Comparison of ENCODE assay signal across 12 cellular contexts in genomic region chr14:24479999-24480398, GRCh38. TPM values are rescaled to one million over a fixed set of nuclear protein-coding genes. Genes with fewer than 3 reads are reported as not detected.
A peak's percentile ranks its signal among the peaks of the same experiment; 100 is the strongest.
DNase-seq lines count a peak whose midpoint lies in the region; ATAC-seq and TF ChIP-seq lines count a peak whose summit lies in the region.
"Not testable (repeated sequence)": the region's sequence is repeated elsewhere in the genome, so short reads cannot be mapped to it uniquely, and the experiment has no call there.
"Had no signal": no experiment of that assay in that cellular context is flagged by ENCODE, and none has a peak within 500 bp of the region (broad histone marks: within the 10 kb centered on the region; RNA-seq: fewer than 3 reads in every experiment).

No MANE protein-coding gene starts in this region.

- peaks cover 31% of the 10 kb centered on the region for H3K9me3 Mint-ChIP-seq in GM23338
- peaks cover 22% of the 10 kb centered on the region for H3K9me3 Mint-ChIP-seq in WTC11

- H2BK15ac ChIP-seq in mesendoderm (replicated peaks; ENCODE audit: low read depth), result not testable (repeated sequence)

- H3K4me3 ChIP-seq in GM23338; HAP-1; mesendoderm (ENCODE audit: low read length): not testable (repeated sequence)

- not testable (repeated sequence) for H3K4me3 Mint-ChIP-seq in GM23338
- H3K4me3 Mint-ChIP-seq in WTC11, result peak overlapping the region; percentile 18; the same call in 1 of the 2 replicates

- not testable (repeated sequence) for H3K27ac ChIP-seq in GM23338 (ENCODE audit: low read depth); mesendoderm (ENCODE audit: low read depth, low read length)

- H3K27me3 Mint-ChIP-seq in GM23338 (ENCODE audit: insufficient read depth, low read depth, poor library complexity); WTC11 (ENCODE audit: low read depth): not testable (repeated sequence)

- not testable (repeated sequence) for H4K20me1 ChIP-seq in GM23338 (replicated peaks; ENCODE audit: insufficient read depth)

- peaks cover 17% of the 10 kb centered on the region for H3K9me2 ChIP-seq in GM23338 (ENCODE audit: insufficient read depth)

- not testable (repeated sequence) for H3K27me3 ChIP-seq in GM23338 (ENCODE audit: insufficient read depth); HAP-1 (ENCODE audit: low read depth); mesendoderm (ENCODE audit: insufficient read depth, low read length, poor library complexity)

- H3K4me1 Mint-ChIP-seq in GM23338, result peaks cover 10% of the 10 kb centered on the region
- peaks cover 28% of the 10 kb centered on the region for H3K4me1 Mint-ChIP-seq in WTC11

- H3K4me1 ChIP-seq in GM23338 (ENCODE audit: insufficient read depth); HAP-1; mesendoderm (ENCODE audit: control insufficient read depth, low read depth, low read length): not testable (repeated sequence)

- H3K4ac ChIP-seq in mesendoderm (ENCODE audit: low read depth, low read length), result not testable (repeated sequence)

- not testable (repeated sequence) for H2BK120ac ChIP-seq in mesendoderm (ENCODE audit: low read depth, low read length)

- DNase-seq in GM23338 (ENCODE audit: low spot score) (peak; percentile 28), HAP-1 (ENCODE audit: low spot score in 2 of 2) (peak; percentile 57 to 60), NCI-H69 (lab: John Stamatoyannopoulos, UW) (peak; percentile 6), mesendoderm (peak; percentile 16)
- not testable (repeated sequence) for DNase-seq in WTC11 (ENCODE audit: low spot score)

- not testable (repeated sequence) for H3K9me3 ChIP-seq in HAP-1

- not testable (repeated sequence) for H3K27ac Mint-ChIP-seq in GM23338
- peak overlapping the region; percentile 7 for H3K27ac Mint-ChIP-seq in WTC11

- whole genome bisulfite sequencing in mesendoderm (ENCODE audit: extremely low coverage, insufficient coverage, low lambda C conversion rate), result no CpG with 5 or more reads among the region's 1 CpG

- TF ChIP-seq CTCF in GM23338 (conservative IDR thresholded peaks at IDR 0.05; ENCODE audit: low read depth in 2 of 2); WTC11 (IDR thresholded peaks at IDR 0.05): not testable (repeated sequence)

- POLR2A ChIA-PET in WTC11 (lab: Charles Lee), result not testable (repeated sequence)

- H3F3A ChIP-seq in GM23338 (replicated peaks; ENCODE audit: low read depth), result not testable (repeated sequence)

- H3K9ac ChIP-seq in mesendoderm (ENCODE audit: low read length), result not testable (repeated sequence)

- H2BK5ac ChIP-seq in mesendoderm (ENCODE audit: low read length), result not testable (repeated sequence)

- in situ Hi-C loops in HAP-1 (cut with MboI; ENCODE audit: low sequenced_read_pairs), result not testable (repeated sequence)

- not testable (repeated sequence) for H3K23ac ChIP-seq in mesendoderm (ENCODE audit: low read length)

- H3K4me2 ChIP-seq in GM23338, result peak overlapping the region; percentile 57
- H3K4me2 ChIP-seq in mesendoderm (ENCODE audit: low read length), result not testable (repeated sequence)

- not testable (repeated sequence) for H2AK5ac ChIP-seq in mesendoderm (ENCODE audit: low read length)

- H3K79me1 ChIP-seq in mesendoderm (ENCODE audit: low read length), result not testable (repeated sequence)

- H3K18ac ChIP-seq in mesendoderm (ENCODE audit: low read length), result not testable (repeated sequence)

- ATAC-seq in GM23338, WTC11: not testable (repeated sequence)

- H2AFZ ChIP-seq in GM23338, result not testable (repeated sequence)

- H4K8ac ChIP-seq in mesendoderm (ENCODE audit: low read depth, low read length), result not testable (repeated sequence)

- peaks cover 26% of the 10 kb centered on the region for H3K36me3 Mint-ChIP-seq in GM23338 (ENCODE audit: low read depth)
- not testable (repeated sequence) for H3K36me3 Mint-ChIP-seq in WTC11

- H4K5ac ChIP-seq in mesendoderm (ENCODE audit: low read length), result not testable (repeated sequence)

- not testable (repeated sequence) for H3K79me2 ChIP-seq in GM23338 (replicated peaks; ENCODE audit: insufficient read depth); mesendoderm (ENCODE audit: control insufficient read depth, insufficient read depth, low read length)

- CTCF ChIA-PET in WTC11 (lab: Charles Lee), result not testable (repeated sequence)

- not testable (repeated sequence) for H3K56ac ChIP-seq in mesendoderm (ENCODE audit: low read length)

- H3K36me3 ChIP-seq in GM23338 (ENCODE audit: insufficient read depth); HAP-1 (replicated peaks); mesendoderm (ENCODE audit: control insufficient read depth, insufficient read depth, low read length): not testable (repeated sequence)

RNA-seq across cellular contexts. Expression of gene CMA1, which starts 28.1 kb away (rescaled TPM):
- total RNA-seq in GM23338 (2014; rRNA removed; shearing (Covaris generic)), result not detected in 2 replicates
- not detected in 2 replicates for polyA plus RNA-seq in GM23338 (2016; fragmentation: Nextera tagmentation; extraction: Ambion mirVana)
- total RNA-seq in WTC11 (2021), result not detected in 3 replicates
- not detected for polyA plus RNA-seq in mesendoderm (2013, experiment 1 of 2)
- not detected for polyA plus RNA-seq in mesendoderm (2013, experiment 2 of 2)
- total RNA-seq: A673; CD4-positive, alpha-beta memory T cell; CD4-positive, CD25-positive, alpha-beta regulatory T cell; CD8-positive, alpha-beta memory T cell; Daoy had no signal
- polyA plus RNA-seq: AG04450; CD14-positive monocyte; CD4-positive, alpha-beta memory T cell; CD4-positive, CD25-positive, alpha-beta regulatory T cell; CD8-positive, alpha-beta memory T cell had no signal

RNA-seq across cellular contexts. Expression of gene SDR39U1, which starts 37.4 kb away (rescaled TPM):
- 9.0 and 22.9 TPM in 2 replicates for total RNA-seq in GM23338 (2014; rRNA removed; shearing (Covaris generic))
- polyA plus RNA-seq in GM23338 (2016; fragmentation: Nextera tagmentation; extraction: Ambion mirVana), result 60.6 and 66.5 TPM in 2 replicates
- 55.0 to 59.2 TPM (median 56.7 TPM) in 3 replicates for total RNA-seq in WTC11 (2021)
- 34.8 TPM for polyA plus RNA-seq in mesendoderm (2013, experiment 1 of 2)
- polyA plus RNA-seq in mesendoderm (2013, experiment 2 of 2), result 39.1 TPM

RNA-seq across cellular contexts. Expression of gene KHNYN, which starts 50.2 kb away (rescaled TPM):
- total RNA-seq in GM23338 (2014; rRNA removed; shearing (Covaris generic)), result 21.9 and 28.1 TPM in 2 replicates
- polyA plus RNA-seq in GM23338 (2016; fragmentation: Nextera tagmentation; extraction: Ambion mirVana), result 2.1 and 2.7 TPM in 2 replicates
- total RNA-seq in WTC11 (2021), result 33.2 to 34.2 TPM (median 33.3 TPM) in 3 replicates
- 6.0 TPM for polyA plus RNA-seq in mesendoderm (2013, experiment 1 of 2)
- 6.3 TPM for polyA plus RNA-seq in mesendoderm (2013, experiment 2 of 2)

RNA-seq across cellular contexts. Expression of gene CBLN3, which starts 50.5 kb away (rescaled TPM):
- total RNA-seq in GM23338 (2014; rRNA removed; shearing (Covaris generic)), result 0.07 TPM in 1 of 2 replicates, not detected in the other
- 0.19 and 0.23 TPM in 2 replicates for polyA plus RNA-seq in GM23338 (2016; fragmentation: Nextera tagmentation; extraction: Ambion mirVana)
- 0.94 to 2.1 TPM (median 1.5 TPM) in 3 replicates for total RNA-seq in WTC11 (2021)
- polyA plus RNA-seq in mesendoderm (2013, experiment 1 of 2), result 0.20 TPM
- polyA plus RNA-seq in mesendoderm (2013, experiment 2 of 2), result 0.22 TPM
- total RNA-seq: Daoy had no signal
- polyA plus RNA-seq: CD8-positive, alpha-beta memory T cell had no signal
